ENCODE assay signal across 20 cellular contexts in the genomic region with DNA sequence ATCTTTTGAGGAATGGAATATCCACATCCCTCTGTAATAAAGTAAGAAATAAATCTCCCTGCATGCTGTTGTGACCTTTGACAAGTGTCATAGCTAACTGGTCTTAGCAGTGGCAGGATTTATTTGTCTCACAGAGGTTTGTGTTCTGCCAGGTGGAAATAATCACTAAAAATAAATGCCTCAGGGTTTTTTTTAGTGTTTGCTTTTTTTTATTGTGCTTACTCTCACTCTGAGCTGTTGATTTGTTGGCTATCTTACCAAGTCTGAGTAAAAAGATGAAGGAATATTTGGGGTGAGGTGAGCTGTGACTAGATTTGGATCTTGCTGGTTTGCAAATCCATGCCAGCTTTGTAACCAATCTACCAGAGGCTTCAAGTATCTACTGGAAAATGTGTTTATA.
DNase-seq lines count a peak whose midpoint lies in the region; FAIRE-seq and TF ChIP-seq lines count a peak whose summit lies in the region.
"Had no signal": no experiment of that assay in that cellular context is flagged by ENCODE, and none has a peak within 500 bp of the region (broad histone marks: within the 10 kb centered on the region; RNA-seq: fewer than 3 reads in every experiment).

No MANE protein-coding gene starts in this region.

- FAIRE-seq in D721Med (lab: Jason Lieb, UNC): no peak
- FAIRE-seq in HTR-8/SVneo (lab: Jason Lieb, UNC): no peak
- FAIRE-seq: A204.1, G401.6, GM12892, GM19239, H1 had no signal

- peak; percentile 14 for DNase-seq in M059J (ENCODE audit: low read depth)
- peak; percentile 49 for DNase-seq in left kidney (ENCODE audit: low read depth, low spot score)
- peak; percentile 26 for DNase-seq in renal cortical epithelial cell (ENCODE audit: low read depth)
- DNase-seq in NCI-H345 treated with DMSO at 0.1 percent for 48 hours (lab: John Stamatoyannopoulos, UW; ENCODE audit: unreplicated experiment): no peak
- DNase-seq in D721Med (ENCODE audit: insufficient read length, low spot score): no peak
- no peak for DNase-seq in T-helper 9 cell
- no peak for DNase-seq in HTR-8/SVneo (ENCODE audit: insufficient read length, low spot score)
- DNase-seq: C1 segment of cervical spinal cord; Calu3; CD4-positive, alpha-beta T cell; DMS79 treated with DMSO at 0.1 percent for 48 hours; EL; HFFc6 had no signal

- TF ChIP-seq CTCF in 22Rv1 (IDR thresholded peaks at IDR 0.05): no peak
- TF ChIP-seq CTCF in D721Med (IDR thresholded peaks at IDR 0.05; ENCODE audit: insufficient read depth, missing control alignments): no peak

- H3K27ac ChIP-seq in 22Rv1: peak overlapping the region; percentile 21
- H3K27ac ChIP-seq: HL-60 had no signal

Comparison
In these comparisons a context has a peak if more than half of its experiments do, and no peak if none do; other contexts are left out.
1. DNase-seq: peak in M059J (single experiment), left kidney (single experiment) and renal cortical epithelial cell (single experiment); none in NCI-H345 treated with DMSO at 0.1 percent for 48 hours (single experiment), D721Med (single experiment), T-helper 9 cell (single experiment) and HTR-8/SVneo (single experiment).